In genomic region chr9:114914139-114914538, GRCh38 we compare ENCODE assay signal across 1 cellular context.
TF ChIP-seq lines count a peak whose summit lies in the region.

No MANE protein-coding gene starts in this region.

TF ChIP-seq in K562, 482 proteins besides CTCF, POLR2A, EP300 and RAD21:
- TF ChIP-seq ZNF518B (CRISPR knock-in tag; IDR thresholded peaks at IDR 0.05) (no peak), MLLT1 (IDR thresholded peaks at IDR 0.05) (no peak), ZNF707 (CRISPR knock-in tag; conservative IDR thresholded peaks at IDR 0.05) (no peak), HDAC2 (IDR thresholded peaks at IDR 0.05) (no peak), ADNP (tag; IDR thresholded peaks at IDR 0.05) (no peak), MCM3 (IDR thresholded peaks at IDR 0.05) (no peak), PTRF (tag; IDR thresholded peaks at IDR 0.05) (no peak), FOXA1 (IDR thresholded peaks at IDR 0.05; ENCODE audit: borderline replicate concordance) (no peak), E2F8 (IDR thresholded peaks at IDR 0.05; ENCODE audit: low read depth, partially characterized antibody) (no peak), ZNF324 (CRISPR knock-in tag; IDR thresholded peaks at IDR 0.05) (no peak), ZKSCAN3 (CRISPR knock-in tag; IDR thresholded peaks at IDR 0.05) (no peak), THAP12 (CRISPR knock-in tag; IDR thresholded peaks at IDR 0.05) (no peak), CREB1 (IDR thresholded peaks at IDR 0.05) (no peak), CREB1 (CRISPR knock-in tag; IDR thresholded peaks at IDR 0.05) (no peak), KLF10 (CRISPR knock-in tag; IDR thresholded peaks at IDR 0.05) (no peak), MAFG (tag; conservative IDR thresholded peaks at IDR 0.05) (no peak), HINFP (tag; conservative IDR thresholded peaks at IDR 0.05; ENCODE audit: low read depth) (no peak), EGR1 (conservative IDR thresholded peaks at IDR 0.05) (no peak)
TF ChIP-seq in K562: peak in this region for 0.
